Comparison of ENCODE assay signal across 1 cellular context in genomic region chr17:39599665-39600468, GRCh38.
TF ChIP-seq lines count a peak whose summit lies in the region.

No MANE protein-coding gene starts in this region.

TF ChIP-seq in GM12878, 131 proteins besides CTCF, POLR2A, EP300 and RAD21:
- TF ChIP-seq, protein P1, sequence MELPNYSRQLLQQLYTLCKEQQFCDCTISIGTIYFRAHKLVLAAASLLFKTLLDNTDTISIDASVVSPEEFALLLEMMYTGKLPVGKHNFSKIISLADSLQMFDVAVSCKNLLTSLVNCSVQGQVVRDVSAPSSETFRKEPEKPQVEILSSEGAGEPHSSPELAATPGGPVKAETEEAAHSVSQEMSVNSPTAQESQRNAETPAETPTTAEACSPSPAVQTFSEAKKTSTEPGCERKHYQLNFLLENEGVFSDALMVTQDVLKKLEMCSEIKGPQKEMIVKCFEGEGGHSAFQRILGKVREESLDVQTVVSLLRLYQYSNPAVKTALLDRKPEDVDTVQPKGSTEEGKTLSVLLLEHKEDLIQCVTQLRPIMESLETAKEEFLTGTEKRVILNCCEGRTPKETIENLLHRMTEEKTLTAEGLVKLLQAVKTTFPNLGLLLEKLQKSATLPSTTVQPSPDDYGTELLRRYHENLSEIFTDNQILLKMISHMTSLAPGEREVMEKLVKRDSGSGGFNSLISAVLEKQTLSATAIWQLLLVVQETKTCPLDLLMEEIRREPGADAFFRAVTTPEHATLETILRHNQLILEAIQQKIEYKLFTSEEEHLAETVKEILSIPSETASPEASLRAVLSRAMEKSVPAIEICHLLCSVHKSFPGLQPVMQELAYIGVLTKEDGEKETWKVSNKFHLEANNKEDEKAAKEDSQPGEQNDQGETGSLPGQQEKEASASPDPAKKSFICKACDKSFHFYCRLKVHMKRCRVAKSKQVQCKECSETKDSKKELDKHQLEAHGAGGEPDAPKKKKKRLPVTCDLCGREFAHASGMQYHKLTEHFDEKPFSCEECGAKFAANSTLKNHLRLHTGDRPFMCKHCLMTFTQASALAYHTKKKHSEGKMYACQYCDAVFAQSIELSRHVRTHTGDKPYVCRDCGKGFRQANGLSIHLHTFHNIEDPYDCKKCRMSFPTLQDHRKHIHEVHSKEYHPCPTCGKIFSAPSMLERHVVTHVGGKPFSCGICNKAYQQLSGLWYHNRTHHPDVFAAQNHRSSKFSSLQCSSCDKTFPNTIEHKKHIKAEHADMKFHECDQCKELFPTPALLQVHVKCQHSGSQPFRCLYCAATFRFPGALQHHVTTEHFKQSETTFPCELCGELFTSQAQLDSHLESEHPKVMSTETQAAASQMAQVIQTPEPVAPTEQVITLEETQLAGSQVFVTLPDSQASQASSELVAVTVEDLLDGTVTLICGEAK (IDR thresholded peaks at IDR 0.05; ENCODE audit: borderline replicate concordance) = no peak
- peak; percentile 96; the same call in 1 of the 2 replicates for TF ChIP-seq EZH2 (IDR thresholded peaks at IDR 0.05; ENCODE audit: borderline replicate concordance, control insufficient read depth, low read depth, low read length)
- TF ChIP-seq IRF5 (IDR thresholded peaks at IDR 0.05; ENCODE audit: borderline replicate concordance) = no peak
- TF ChIP-seq RAD51 (IDR thresholded peaks at IDR 0.05) = no peak
- no peak for TF ChIP-seq BHLHE40 (IDR thresholded peaks at IDR 0.05; ENCODE audit: borderline replicate concordance in 1 of 2, low read depth in 2 of 2, low read length in 1 of 2)
- no peak for TF ChIP-seq NFXL1 (IDR thresholded peaks at IDR 0.05; ENCODE audit: borderline replicate concordance)
- no peak for TF ChIP-seq MEF2A (IDR thresholded peaks at IDR 0.05; ENCODE audit: insufficient read depth, low read depth, low read length)
- TF ChIP-seq, protein P2, sequence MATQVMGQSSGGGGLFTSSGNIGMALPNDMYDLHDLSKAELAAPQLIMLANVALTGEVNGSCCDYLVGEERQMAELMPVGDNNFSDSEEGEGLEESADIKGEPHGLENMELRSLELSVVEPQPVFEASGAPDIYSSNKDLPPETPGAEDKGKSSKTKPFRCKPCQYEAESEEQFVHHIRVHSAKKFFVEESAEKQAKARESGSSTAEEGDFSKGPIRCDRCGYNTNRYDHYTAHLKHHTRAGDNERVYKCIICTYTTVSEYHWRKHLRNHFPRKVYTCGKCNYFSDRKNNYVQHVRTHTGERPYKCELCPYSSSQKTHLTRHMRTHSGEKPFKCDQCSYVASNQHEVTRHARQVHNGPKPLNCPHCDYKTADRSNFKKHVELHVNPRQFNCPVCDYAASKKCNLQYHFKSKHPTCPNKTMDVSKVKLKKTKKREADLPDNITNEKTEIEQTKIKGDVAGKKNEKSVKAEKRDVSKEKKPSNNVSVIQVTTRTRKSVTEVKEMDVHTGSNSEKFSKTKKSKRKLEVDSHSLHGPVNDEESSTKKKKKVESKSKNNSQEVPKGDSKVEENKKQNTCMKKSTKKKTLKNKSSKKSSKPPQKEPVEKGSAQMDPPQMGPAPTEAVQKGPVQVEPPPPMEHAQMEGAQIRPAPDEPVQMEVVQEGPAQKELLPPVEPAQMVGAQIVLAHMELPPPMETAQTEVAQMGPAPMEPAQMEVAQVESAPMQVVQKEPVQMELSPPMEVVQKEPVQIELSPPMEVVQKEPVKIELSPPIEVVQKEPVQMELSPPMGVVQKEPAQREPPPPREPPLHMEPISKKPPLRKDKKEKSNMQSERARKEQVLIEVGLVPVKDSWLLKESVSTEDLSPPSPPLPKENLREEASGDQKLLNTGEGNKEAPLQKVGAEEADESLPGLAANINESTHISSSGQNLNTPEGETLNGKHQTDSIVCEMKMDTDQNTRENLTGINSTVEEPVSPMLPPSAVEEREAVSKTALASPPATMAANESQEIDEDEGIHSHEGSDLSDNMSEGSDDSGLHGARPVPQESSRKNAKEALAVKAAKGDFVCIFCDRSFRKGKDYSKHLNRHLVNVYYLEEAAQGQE (IDR thresholded peaks at IDR 0.05; ENCODE audit: low read depth, low read length) = no peak
- TF ChIP-seq FOXK2 (IDR thresholded peaks at IDR 0.05) = no peak
